In the genomic region with DNA sequence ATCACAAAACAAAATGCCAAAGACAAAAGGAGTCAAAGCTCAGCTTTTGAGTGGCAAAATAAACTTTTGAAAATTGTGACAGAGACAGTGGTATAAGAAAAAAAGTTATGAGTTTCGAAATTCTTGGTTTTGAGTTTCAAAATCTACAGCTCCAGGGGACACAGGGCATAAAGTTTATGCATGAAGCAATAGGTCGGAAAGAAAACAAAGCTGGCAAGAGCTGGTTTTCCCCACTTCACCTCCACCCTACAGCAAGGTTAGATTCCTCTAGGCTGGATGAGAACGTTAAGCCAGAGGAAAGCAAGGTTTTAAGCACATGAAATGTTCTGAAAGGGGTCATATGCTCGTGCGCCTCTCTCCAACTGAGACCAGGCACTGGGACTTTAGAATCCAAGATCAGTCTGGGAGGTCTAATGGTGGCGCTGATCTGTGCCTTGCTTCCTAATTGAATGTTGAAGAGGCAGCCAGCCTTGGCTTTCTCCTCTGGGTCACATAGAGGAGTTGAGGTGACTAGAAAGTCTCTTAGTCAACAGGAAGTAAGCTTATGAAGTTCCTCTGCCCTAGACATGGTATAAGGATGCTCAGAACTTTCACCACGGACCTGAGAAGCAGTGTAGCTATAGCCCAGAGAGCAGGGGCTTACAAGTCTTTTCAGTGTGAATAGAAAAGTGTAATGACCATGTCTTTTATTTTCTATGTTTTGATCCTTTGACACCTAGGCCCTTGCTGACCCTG, we compare ENCODE assay signal across 1 cellular context.
TF ChIP-seq lines count a peak whose summit lies in the region.

No MANE protein-coding gene starts in this region.

TF ChIP-seq in WTC11, 78 proteins besides CTCF, POLR2A, EP300 and RAD21 (continued from another document):
- TF ChIP-seq, protein P1, sequence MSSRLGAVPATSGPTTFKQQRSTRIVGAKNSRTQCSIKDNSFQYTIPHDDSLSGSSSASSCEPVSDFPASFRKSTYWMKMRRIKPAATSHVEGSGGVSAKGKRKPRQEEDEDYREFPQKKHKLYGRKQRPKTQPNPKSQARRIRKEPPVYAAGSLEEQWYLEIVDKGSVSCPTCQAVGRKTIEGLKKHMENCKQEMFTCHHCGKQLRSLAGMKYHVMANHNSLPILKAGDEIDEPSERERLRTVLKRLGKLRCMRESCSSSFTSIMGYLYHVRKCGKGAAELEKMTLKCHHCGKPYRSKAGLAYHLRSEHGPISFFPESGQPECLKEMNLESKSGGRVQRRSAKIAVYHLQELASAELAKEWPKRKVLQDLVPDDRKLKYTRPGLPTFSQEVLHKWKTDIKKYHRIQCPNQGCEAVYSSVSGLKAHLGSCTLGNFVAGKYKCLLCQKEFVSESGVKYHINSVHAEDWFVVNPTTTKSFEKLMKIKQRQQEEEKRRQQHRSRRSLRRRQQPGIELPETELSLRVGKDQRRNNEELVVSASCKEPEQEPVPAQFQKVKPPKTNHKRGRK (CRISPR knock-in tag; IDR thresholded peaks at IDR 0.05; ENCODE audit: borderline replicate concordance), result no peak
- TF ChIP-seq TP53 (CRISPR knock-in tag; IDR thresholded peaks at IDR 0.05), result no peak
- TF ChIP-seq FOXJ3 (CRISPR knock-in tag; IDR thresholded peaks at IDR 0.05; ENCODE audit: borderline replicate concordance), result no peak
- no peak for TF ChIP-seq TEAD4 (CRISPR knock-in tag; IDR thresholded peaks at IDR 0.05)
- no peak for TF ChIP-seq SP1 (CRISPR knock-in tag; conservative IDR thresholded peaks at IDR 0.05)
- no peak for TF ChIP-seq ZNF396 (CRISPR knock-in tag; IDR thresholded peaks at IDR 0.05; ENCODE audit: borderline replicate concordance)
- no peak for TF ChIP-seq EMX1 (CRISPR knock-in tag; IDR thresholded peaks at IDR 0.05)
- TF ChIP-seq NR1H2 (CRISPR knock-in tag; IDR thresholded peaks at IDR 0.05), result no peak
- TF ChIP-seq, protein P2, sequence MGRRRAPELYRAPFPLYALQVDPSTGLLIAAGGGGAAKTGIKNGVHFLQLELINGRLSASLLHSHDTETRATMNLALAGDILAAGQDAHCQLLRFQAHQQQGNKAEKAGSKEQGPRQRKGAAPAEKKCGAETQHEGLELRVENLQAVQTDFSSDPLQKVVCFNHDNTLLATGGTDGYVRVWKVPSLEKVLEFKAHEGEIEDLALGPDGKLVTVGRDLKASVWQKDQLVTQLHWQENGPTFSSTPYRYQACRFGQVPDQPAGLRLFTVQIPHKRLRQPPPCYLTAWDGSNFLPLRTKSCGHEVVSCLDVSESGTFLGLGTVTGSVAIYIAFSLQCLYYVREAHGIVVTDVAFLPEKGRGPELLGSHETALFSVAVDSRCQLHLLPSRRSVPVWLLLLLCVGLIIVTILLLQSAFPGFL (CRISPR knock-in tag; IDR thresholded peaks at IDR 0.05; ENCODE audit: borderline replicate concordance), result no peak
- no peak for TF ChIP-seq JAZF1 (CRISPR knock-in tag; IDR thresholded peaks at IDR 0.05)
